Comparison of ENCODE assay signal across 1 cellular context in the genomic region with DNA sequence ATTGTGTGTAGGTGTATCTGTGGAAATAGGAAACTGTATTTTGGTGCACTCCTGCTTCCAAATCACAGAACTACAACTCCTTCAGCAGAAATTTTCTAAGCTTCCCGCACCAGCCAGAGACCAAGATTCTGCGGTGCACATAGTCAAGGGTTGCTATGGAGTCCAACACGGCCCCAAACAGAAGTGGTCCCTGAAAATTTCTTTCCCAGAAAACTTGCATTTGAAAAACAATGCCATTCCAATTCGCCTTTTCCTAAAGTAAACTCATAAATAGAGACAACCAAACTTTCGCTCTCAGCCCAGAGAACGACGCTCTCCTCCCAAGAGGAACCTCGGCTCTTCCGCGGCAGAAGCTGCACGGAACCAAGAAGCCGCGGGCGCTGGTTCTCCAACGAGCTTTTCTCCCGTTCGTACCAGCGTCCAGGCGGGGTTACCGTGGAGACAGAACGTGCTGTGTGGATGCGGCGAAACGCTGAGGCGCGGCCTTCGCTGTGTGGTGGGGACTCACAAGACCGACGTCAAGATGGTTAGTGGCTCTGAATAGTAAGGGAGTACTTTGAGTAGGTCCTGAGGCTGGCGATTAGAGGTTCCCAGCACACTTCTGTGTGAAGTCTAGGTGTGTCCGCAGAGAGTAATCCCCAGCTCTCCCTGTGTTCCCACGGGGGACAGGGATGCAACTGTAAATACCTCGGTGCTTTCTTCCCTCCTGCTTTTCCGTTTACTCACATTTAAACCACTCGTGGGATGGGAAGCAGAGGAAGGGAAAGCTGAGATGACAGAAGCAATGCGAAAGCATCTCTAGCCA.
A peak's percentile ranks its signal among the peaks of the same experiment; 100 is the strongest.
TF ChIP-seq lines count a peak whose summit lies in the region.

No MANE protein-coding gene starts in this region.

TF ChIP-seq in Ishikawa, 13 proteins besides CTCF, POLR2A, EP300 and RAD21 (continued from another document):
- TF ChIP-seq, protein P1, sequence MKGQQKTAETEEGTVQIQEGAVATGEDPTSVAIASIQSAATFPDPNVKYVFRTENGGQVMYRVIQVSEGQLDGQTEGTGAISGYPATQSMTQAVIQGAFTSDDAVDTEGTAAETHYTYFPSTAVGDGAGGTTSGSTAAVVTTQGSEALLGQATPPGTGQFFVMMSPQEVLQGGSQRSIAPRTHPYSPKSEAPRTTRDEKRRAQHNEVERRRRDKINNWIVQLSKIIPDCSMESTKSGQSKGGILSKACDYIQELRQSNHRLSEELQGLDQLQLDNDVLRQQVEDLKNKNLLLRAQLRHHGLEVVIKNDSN (IDR thresholded peaks at IDR 0.05) = peak; percentile 66
- TF ChIP-seq TCF12 (IDR thresholded peaks at IDR 0.05; ENCODE audit: low read depth) (peak; percentile 72), TAF1 (IDR thresholded peaks at IDR 0.05; ENCODE audit: low read depth) (peak; percentile 95)
